Comparison of ENCODE assay signal across 19 cellular contexts in genomic region chr10:110698782-110699201, GRCh38. TPM values are rescaled to one million over a fixed set of nuclear protein-coding genes. Genes with fewer than 3 reads are reported as not detected.
A peak's percentile ranks its signal among the peaks of the same experiment; 100 is the strongest.
DNase-seq lines count a peak whose midpoint lies in the region; ATAC-seq, FAIRE-seq and TF ChIP-seq lines count a peak whose summit lies in the region.
"Had no signal": no experiment of that assay in that cellular context is flagged by ENCODE, and none has a peak within 500 bp of the region (broad histone marks: within the 10 kb centered on the region; RNA-seq: fewer than 3 reads in every experiment).

No MANE protein-coding gene starts in this region.

- DNase-seq in amniotic epithelial cell (ENCODE audit: low read depth) (peak; percentile 77), fibroblast of the aortic adventitia (ENCODE audit: low read depth) (peak; percentile 64), hepatocyte (ENCODE audit: low spot score) (peak; percentile 26), HAP-1 (ENCODE audit: low spot score in 2 of 2) (no peak), D721Med (ENCODE audit: insufficient read length, low spot score) (no peak)
- DNase-seq: BE2C; CD4-positive, alpha-beta memory T cell; Karpas-422; MM.1S; NCI-H1105 treated with DMSO at 0.1 percent for 48 hours; NCI-H187; NCI-H2171; NCI-H446 treated with DMSO at 0.1 percent for 48 hours; NCI-H774; SHP77 had no signal

- no peak overlapping the region for H3K4me2 ChIP-seq in hepatocyte

- FAIRE-seq in D721Med (lab: Jason Lieb, UNC): no peak
- FAIRE-seq: H1 had no signal

- H2AFZ ChIP-seq in hepatocyte: no peak overlapping the region

- H3K4me3 ChIP-seq in fibroblast of the aortic adventitia (ENCODE audit: low read depth, low read length): no peak overlapping the region
- H3K4me3 ChIP-seq in hepatocyte: no peak overlapping the region
- H3K4me3 ChIP-seq in stomach smooth muscle (ENCODE audit: low read length in 2 of 2): peak overlapping the region in 1 of 2 donors; percentile 15
- no peak overlapping the region for H3K4me3 ChIP-seq in HAP-1

- in situ Hi-C loops in HAP-1 (cut with MboI; ENCODE audit: low sequenced_read_pairs): no loop called here

- no peaks in the 10 kb centered on the region for H3K27me3 ChIP-seq in hepatocyte
- H3K27me3 ChIP-seq in stomach smooth muscle (ENCODE audit: control insufficient read depth in 1 of 2, insufficient read depth in 2 of 2, low read length in 2 of 2): no peaks in the 10 kb centered on the region
- H3K27me3 ChIP-seq in HAP-1 (ENCODE audit: low read depth): no peaks in the 10 kb centered on the region
- H3K27me3 ChIP-seq: BE2C had no signal

- no peaks in the 10 kb centered on the region for H3K9me2 ChIP-seq in hepatocyte (replicated peaks; ENCODE audit: insufficient read depth)

- no peaks in the 10 kb centered on the region for H4K20me1 ChIP-seq in hepatocyte (ENCODE audit: insufficient read depth, poor library complexity, severe bottlenecking)

- no peaks in the 10 kb centered on the region for H3K79me2 ChIP-seq in hepatocyte

- no peaks in the 10 kb centered on the region for H3K4me1 ChIP-seq in hepatocyte (ENCODE audit: insufficient read depth)
- H3K4me1 ChIP-seq in stomach smooth muscle (ENCODE audit: control insufficient read depth, insufficient read depth, low read length): peaks cover 23% of the 10 kb centered on the region
- peaks cover 11% of the 10 kb centered on the region for H3K4me1 ChIP-seq in HAP-1

- H3K9me3 ChIP-seq in hepatocyte (ENCODE audit: low read depth): no peaks in the 10 kb centered on the region
- H3K9me3 ChIP-seq in stomach smooth muscle (ENCODE audit: control insufficient read depth in 2 of 2, low read length in 2 of 2): no peaks in the 10 kb centered on the region
- H3K9me3 ChIP-seq in HAP-1: no peaks in the 10 kb centered on the region
- H3K9me3 ChIP-seq: BE2C had no signal

- no peak overlapping the region for H3K9ac ChIP-seq in stomach smooth muscle (ENCODE audit: low read length in 2 of 2)

- TF ChIP-seq CTCF in fibroblast of the aortic adventitia (IDR thresholded peaks at IDR 0.05; ENCODE audit: insufficient read depth, low read length) (no peak), hepatocyte (IDR thresholded peaks at IDR 0.05; ENCODE audit: poor library complexity) (no peak), D721Med (IDR thresholded peaks at IDR 0.05; ENCODE audit: insufficient read depth, missing control alignments) (no peak)

- H3K27ac ChIP-seq in hepatocyte (no peak overlapping the region), stomach smooth muscle (ENCODE audit: low read length) (peak overlapping the region; percentile 24)

- WGBS in hepatocyte (ENCODE audit: low lambda C conversion rate, missing lambda C conversion rate): 73% methylated on average over 6 of the region's 6 CpGs

- ATAC-seq in HG02571 (IDR thresholded peaks at IDR 0.05; ENCODE audit: unreplicated experiment): no peak
- ATAC-seq: Panc1 had no signal

- H3K36me3 ChIP-seq in hepatocyte (replicated peaks; ENCODE audit: insufficient read depth, low read depth) (no peaks in the 10 kb centered on the region), stomach smooth muscle (ENCODE audit: control insufficient read depth in 2 of 2, insufficient read depth in 2 of 2, low read length in 2 of 2) (no peaks in the 10 kb centered on the region), HAP-1 (replicated peaks) (no peaks in the 10 kb centered on the region)

RNA-seq across cellular contexts. Expression of gene RBM20, which starts 54.7 kb away (rescaled TPM):
- total RNA-seq in fibroblast of the aortic adventitia (ENCODE audit: low replicate concordance) (0.08 and 0.09 TPM in 2 replicates), hepatocyte (3.1 and 4.0 TPM in 2 replicates)
- 3.7 and 6.5 TPM in 2 replicates for polyA plus RNA-seq in hepatocyte
- total RNA-seq: CD4-positive, alpha-beta memory T cell had no signal

Comparison
In these comparisons a context has a peak if more than half of its experiments do, and no peak if none do; other contexts are left out.
1. DNase-seq: peak in amniotic epithelial cell (single experiment), fibroblast of the aortic adventitia (single experiment) and hepatocyte (single experiment); none in HAP-1 (0 of 2) and D721Med (single experiment).